Comparison of ENCODE assay signal across 7 cellular contexts in genomic region chr1:148953730-148954129, GRCh38.
DNase-seq lines count a peak whose midpoint lies in the region; ATAC-seq and TF ChIP-seq lines count a peak whose summit lies in the region.
"Not testable (repeated sequence)": the region's sequence is repeated elsewhere in the genome, so short reads cannot be mapped to it uniquely, and the experiment has no call there.

No MANE protein-coding gene starts in this region.

- peak overlapping the region; percentile 10 for H3K27ac Mint-ChIP-seq in activated CD4-positive, alpha-beta T cell treated with anti-CD3 and anti-CD28 coated beads for 36 hours

- H3K4me1 Mint-ChIP-seq in activated CD4-positive, alpha-beta T cell treated with anti-CD3 and anti-CD28 coated beads for 36 hours, result peaks cover 12% of the 10 kb centered on the region

- H3K36me3 Mint-ChIP-seq in activated CD4-positive, alpha-beta T cell treated with anti-CD3 and anti-CD28 coated beads for 36 hours (ENCODE audit: low read depth), result not testable (repeated sequence)

- peak overlapping the region; percentile 69 for H3K4me3 Mint-ChIP-seq in activated CD4-positive, alpha-beta T cell treated with anti-CD3 and anti-CD28 coated beads for 36 hours

- WGBS in liver, result 27% methylated on average over 6 of the region's 7 CpGs

- POLR2A ChIA-PET in activated CD4-positive, alpha-beta T cell treated with anti-CD3 and anti-CD28 coated beads for 36 hours (lab: Charles Lee), result not testable (repeated sequence)

- ATAC-seq in activated CD4-positive, alpha-beta T cell treated with anti-CD3 and anti-CD28 coated beads for 36 hours, result not testable (repeated sequence)

- not testable (repeated sequence) for TF ChIP-seq RAD21 in liver (IDR thresholded peaks at IDR 0.05)

- peak; percentile 41 for DNase-seq in G401 (ENCODE audit: low spot score)
- peak; percentile 40 to 47 for DNase-seq in NCI-H526 (lab: John Stamatoyannopoulos, UW)
- not testable (repeated sequence) for DNase-seq in activated CD4-positive, alpha-beta T cell treated with anti-CD3 and anti-CD28 coated beads for 36 hours; astrocyte of the spinal cord (ENCODE audit: low read depth, low spot score); epithelial cell of proximal tubule (ENCODE audit: low read depth); retinal pigment epithelial cell (ENCODE audit: low read depth)

- H3K9ac ChIP-seq in liver (ENCODE audit: low read depth in 1 of 2, low read length in 2 of 2), result peak overlapping the region in 1 of 2 donors; percentile 86

- not testable (repeated sequence) for H3K27me3 Mint-ChIP-seq in activated CD4-positive, alpha-beta T cell treated with anti-CD3 and anti-CD28 coated beads for 36 hours

- H3K27me3 ChIP-seq in liver (ENCODE audit: control insufficient read depth in 4 of 4, insufficient read depth in 4 of 4, low read length in 3 of 4), result not testable (repeated sequence)

- H3K27ac ChIP-seq in liver (ENCODE audit: low read depth in 1 of 2, low read length in 2 of 2), result peak overlapping the region; percentile 12 to 46

- H3K4me3 ChIP-seq in astrocyte of the spinal cord (ENCODE audit: low read depth, low read length) (peak overlapping the region; percentile 46), epithelial cell of proximal tubule (ENCODE audit: low read depth, low read length) (peak overlapping the region; percentile 56), liver (ENCODE audit: low read depth in 1 of 3, low read length in 3 of 3) (peak overlapping the region in 2 of 3 donors; percentile 34 to 59), retinal pigment epithelial cell (ENCODE audit: low read length) (peak overlapping the region; percentile 48)

- H3K9me3 Mint-ChIP-seq in activated CD4-positive, alpha-beta T cell treated with anti-CD3 and anti-CD28 coated beads for 36 hours (ENCODE audit: low read depth), result not testable (repeated sequence)

- not testable (repeated sequence) for H3K9me3 ChIP-seq in liver (ENCODE audit: control insufficient read depth in 4 of 4, low read length in 3 of 4)

- H3K4me1 ChIP-seq in liver (ENCODE audit: control insufficient read depth in 4 of 4, insufficient read depth in 4 of 4, low read length in 3 of 4), result not testable (repeated sequence)

- in situ Hi-C loops in G401 (cut with HindIII; ENCODE audit: low sequenced_read_pairs); astrocyte of the spinal cord (cut with HindIII; ENCODE audit: low sequenced_read_pairs): not testable (repeated sequence)

- TF ChIP-seq CTCF in astrocyte of the spinal cord (IDR thresholded peaks at IDR 0.05; ENCODE audit: low read depth, low read length); epithelial cell of proximal tubule (conservative IDR thresholded peaks at IDR 0.05; ENCODE audit: low read depth, low read length); liver (IDR thresholded peaks at IDR 0.05; ENCODE audit: low read depth, low read length, missing input control); retinal pigment epithelial cell (conservative IDR thresholded peaks at IDR 0.05; ENCODE audit: low read depth, low read length): not testable (repeated sequence)

- not testable (repeated sequence) for H3K36me3 ChIP-seq in liver (ENCODE audit: control insufficient read depth in 4 of 4, insufficient read depth in 3 of 4, low read depth in 1 of 4, low read length in 3 of 4)

- CTCF ChIA-PET in activated CD4-positive, alpha-beta T cell treated with anti-CD3 and anti-CD28 coated beads for 36 hours (lab: Charles Lee), result not testable (repeated sequence)

- intact Hi-C loops in activated CD4-positive, alpha-beta T cell treated with anti-CD3 and anti-CD28 coated beads for 36 hours (cut with DNase I, micrococcal nuclease), result not testable (repeated sequence)
